1 cellular context compared by ENCODE assay signal in genomic region chr15:80155378-80156175, GRCh38.
TF ChIP-seq lines count a peak whose summit lies in the region.

No MANE protein-coding gene starts in this region.

TF ChIP-seq in WTC11, 78 proteins besides CTCF, POLR2A, EP300 and RAD21:
- 0 out of 2 replicates have a peak, but pooled peaks have one; percentile 20 for TF ChIP-seq GTF2I (CRISPR knock-in tag; conservative IDR thresholded peaks at IDR 0.05)
TF ChIP-seq in WTC11: peak in this region for 1; not testable (repeated sequence) for 77.
